In genomic region chr6:73704260-73704659, GRCh38 we compare ENCODE assay signal across 2 cellular contexts.
TF ChIP-seq lines count a peak whose summit lies in the region.

No MANE protein-coding gene starts in this region.

TF ChIP-seq in A549, 52 proteins besides CTCF, POLR2A, EP300 and RAD21 (continued from another document):
- TF ChIP-seq ZSCAN20 (CRISPR knock-in tag; IDR thresholded peaks at IDR 0.05), result no peak
- peak; percentile 85 for TF ChIP-seq MAX (IDR thresholded peaks at IDR 0.05)
- peak; percentile 91 for TF ChIP-seq FOSL2 (IDR thresholded peaks at IDR 0.05)
- TF ChIP-seq FOSL2 (CRISPR knock-in tag; IDR thresholded peaks at IDR 0.05), result peak; percentile 95
- peak; percentile 89 for TF ChIP-seq MYC (IDR thresholded peaks at IDR 0.05; ENCODE audit: borderline replicate concordance, low read length)
- TF ChIP-seq JUN (IDR thresholded peaks at IDR 0.05), result peak; percentile 26 to 66; a peak in 4 of 5 replicates

TF ChIP-seq in HEK293, 187 proteins besides CTCF, POLR2A, EP300 and RAD21 (continued from another document):
- TF ChIP-seq ZNF518A (tag by site-specific recombination; conservative IDR thresholded peaks at IDR 0.05; ENCODE audit: low read depth), result peak; percentile 33; the same call in 1 of the 2 replicates
- no peak for TF ChIP-seq ZBTB11 (tag by site-specific recombination; conservative IDR thresholded peaks at IDR 0.05; ENCODE audit: low read depth)
- peak; percentile 34; the same call in 1 of the 2 replicates for TF ChIP-seq ZXDB (tag by site-specific recombination; IDR thresholded peaks at IDR 0.05)
- no peak for TF ChIP-seq GLI2 (tag by site-specific recombination; IDR thresholded peaks at IDR 0.05; ENCODE audit: borderline replicate concordance, low read depth)
- peak; percentile 63; the same call in 1 of the 2 replicates for TF ChIP-seq ZNF660 (tag by site-specific recombination; IDR thresholded peaks at IDR 0.05)
- 0 out of 2 replicates have a peak, but pooled peaks have one; percentile 25 for TF ChIP-seq ZBTB17 (tag by site-specific recombination; IDR thresholded peaks at IDR 0.05)
- peak; percentile 77 for TF ChIP-seq FEZF1 (tag by site-specific recombination; IDR thresholded peaks at IDR 0.05)
- TF ChIP-seq ZEB2 (tag by site-specific recombination; IDR thresholded peaks at IDR 0.05), result 0 out of 2 replicates have a peak, but pooled peaks have one; percentile 31
- TF ChIP-seq ZNF394 (tag by site-specific recombination; IDR thresholded peaks at IDR 0.05; ENCODE audit: borderline replicate concordance), result 0 out of 2 replicates have a peak, but pooled peaks have one; percentile 61
- no peak for TF ChIP-seq SCRT1 (tag by site-specific recombination; IDR thresholded peaks at IDR 0.05; ENCODE audit: borderline replicate concordance)
- peak; percentile 57; the same call in 1 of the 2 replicates for TF ChIP-seq PRDM1 (tag by site-specific recombination; IDR thresholded peaks at IDR 0.05)
- 0 out of 2 replicates have a peak, but pooled peaks have one; percentile 33 for TF ChIP-seq PRDM10 (tag by site-specific recombination; IDR thresholded peaks at IDR 0.05)
- no peak for TF ChIP-seq MEIS1 (CRISPR knock-in tag; IDR thresholded peaks at IDR 0.05; ENCODE audit: borderline replicate concordance)
